ENCODE assay signal across 9 cellular contexts in the genomic region with DNA sequence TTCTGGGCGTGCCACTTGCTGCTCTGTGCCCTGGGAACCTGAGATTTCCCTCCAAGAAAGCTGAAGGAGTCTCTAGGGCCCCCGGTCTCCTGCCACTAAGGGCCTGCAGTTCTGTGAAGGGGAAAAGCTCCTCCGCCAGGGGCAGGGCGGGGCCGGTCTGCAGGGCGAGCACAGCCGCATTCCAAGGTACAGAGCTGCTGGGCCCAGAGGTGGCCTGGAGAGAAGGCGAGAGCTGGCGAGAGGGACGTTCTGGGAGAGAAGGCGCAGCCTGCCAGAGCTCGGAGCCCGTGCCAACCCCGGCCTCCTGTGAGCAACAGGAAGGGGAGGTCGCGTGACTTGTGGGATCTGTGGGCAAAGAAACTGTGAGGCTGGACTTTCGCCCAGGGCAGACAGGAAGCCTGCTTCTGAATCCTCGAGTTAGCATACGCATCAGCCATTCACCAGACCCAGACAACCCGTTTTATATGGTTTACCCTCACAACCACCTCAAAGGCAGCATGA.
DNase-seq lines count a peak whose midpoint lies in the region; ATAC-seq and TF ChIP-seq lines count a peak whose summit lies in the region.
"Had no signal": no experiment of that assay in that cellular context is flagged by ENCODE, and none has a peak within 500 bp of the region (broad histone marks: within the 10 kb centered on the region; RNA-seq: fewer than 3 reads in every experiment).

No MANE protein-coding gene starts in this region.

- H3K4me3 Mint-ChIP-seq in activated T-helper 1 cell treated with anti-CD3 and anti-CD28 coated beads, Interleukin-12 subunit alpha, Interleukin-12 subunit beta, Interleukin-2, Interleukin-4 antibody, amounts not matched to agents 30 ng/mL and 10 ng/mL and 1 ng/mL, durations not matched to agents 14 hours and 24 hours and 36 hours = no peak overlapping the region

- TF ChIP-seq CTCF in heart left ventricle (IDR thresholded peaks at IDR 0.05) = peak in 4 of 12 donors; percentile 9 to 30 (median 24)
- no peak for TF ChIP-seq CTCF in sigmoid colon (IDR thresholded peaks at IDR 0.05)

- no peak for TF ChIP-seq POLR2A in heart left ventricle (IDR thresholded peaks at IDR 0.05)
- no peak for TF ChIP-seq POLR2A in sigmoid colon (IDR thresholded peaks at IDR 0.05)

- WGBS in heart left ventricle, 4 donors = 27 to 46% (median 40%) methylated on average over 20 of the region's 20 CpGs
- 11 to 21% methylated on average over 20 of the region's 20 CpGs for WGBS in sigmoid colon, 2 donors

- H3K9me3 Mint-ChIP-seq in activated T-helper 1 cell treated with anti-CD3 and anti-CD28 coated beads, Interleukin-12 subunit alpha, Interleukin-12 subunit beta, Interleukin-2, Interleukin-4 antibody, amounts not matched to agents 30 ng/mL and 10 ng/mL and 1 ng/mL, durations not matched to agents 14 hours and 24 hours and 36 hours = no peaks in the 10 kb centered on the region

- H3K4me3 ChIP-seq in heart left ventricle (no peak overlapping the region), sigmoid colon (no peak overlapping the region)

- peak in 3 of 4 donors; percentile 75 to 90 (median 79) for ATAC-seq in heart left ventricle
- ATAC-seq in GM19324 (IDR thresholded peaks at IDR 0.05; ENCODE audit: low FRiP score, unreplicated experiment) = no peak

- peak in 2 of 4 donors; percentile 18 to 60 for TF ChIP-seq EP300 in sigmoid colon (IDR thresholded peaks at IDR 0.05)

- H3K27me3 Mint-ChIP-seq in activated T-helper 1 cell treated with anti-CD3 and anti-CD28 coated beads, Interleukin-12 subunit alpha, Interleukin-12 subunit beta, Interleukin-2, Interleukin-4 antibody, amounts not matched to agents 30 ng/mL and 10 ng/mL and 1 ng/mL, durations not matched to agents 14 hours and 24 hours and 36 hours (ENCODE audit: insufficient read depth) = no peaks in the 10 kb centered on the region

- H3K27ac ChIP-seq in heart left ventricle (peak overlapping the region in 6 of 12 donors; percentile 9 to 45 (median 32)), sigmoid colon (peak overlapping the region in 3 of 4 donors; percentile 28 to 76 (median 74))
- H3K27ac ChIP-seq: C4-2B had no signal

- H3K27me3 ChIP-seq in heart left ventricle (no peaks in the 10 kb centered on the region), sigmoid colon (no peaks in the 10 kb centered on the region)

- no peak overlapping the region for H3K27ac Mint-ChIP-seq in activated T-helper 1 cell treated with anti-CD3 and anti-CD28 coated beads, Interleukin-12 subunit alpha, Interleukin-12 subunit beta, Interleukin-2, Interleukin-4 antibody, amounts not matched to agents 30 ng/mL and 10 ng/mL and 1 ng/mL, durations not matched to agents 14 hours and 24 hours and 36 hours

- H3K4me1 ChIP-seq in heart left ventricle = peaks cover 0 to 38% (median 18%) of the 10 kb centered on the region in 12 donors
- H3K4me1 ChIP-seq in sigmoid colon = peaks cover 0 to 21% (median 10%) of the 10 kb centered on the region in 4 donors

- DNase-seq in activated T-helper 1 cell treated with Interleukin-2 at 50 U/mL for 16 hours (ENCODE audit: low read depth) (peak; percentile 19), M059J (ENCODE audit: low read depth) (peak; percentile 95), heart left ventricle (peak; percentile 74 to 89 (median 84)), sigmoid colon (peak; percentile 95), NCI-H1092 (lab: John Stamatoyannopoulos, UW) (no peak)
- no peak for DNase-seq in activated T-helper 1 cell treated with anti-CD3 and anti-CD28 coated beads, Interleukin-12 subunit alpha, Interleukin-12 subunit beta, Interleukin-2, Interleukin-4 antibody, amounts not matched to agents 30 ng/mL and 10 ng/mL and 1 ng/mL, durations not matched to agents 14 hours and 24 hours and 36 hours (ENCODE audit: low spot score)
- peak; percentile 19 for DNase-seq in activated gamma-delta T cell treated with anti-CD3 and anti-CD28 coated beads, Interleukin-2, amount 50 U/mL, for 16 hours (ENCODE audit: low read depth)

- H3K36me3 ChIP-seq in heart left ventricle = no peaks in the 10 kb centered on the region
- H3K36me3 ChIP-seq in sigmoid colon = no peaks in the 10 kb centered on the region

- H3K4me1 Mint-ChIP-seq in activated T-helper 1 cell treated with anti-CD3 and anti-CD28 coated beads, Interleukin-12 subunit alpha, Interleukin-12 subunit beta, Interleukin-2, Interleukin-4 antibody, amounts not matched to agents 30 ng/mL and 10 ng/mL and 1 ng/mL, durations not matched to agents 14 hours and 24 hours and 36 hours (ENCODE audit: low read depth) = peaks cover 52% of the 10 kb centered on the region

- no peaks in the 10 kb centered on the region for H3K9me3 ChIP-seq in heart left ventricle
- no peaks in the 10 kb centered on the region for H3K9me3 ChIP-seq in sigmoid colon

- peaks cover 4% of the 10 kb centered on the region for H3K36me3 Mint-ChIP-seq in activated T-helper 1 cell treated with anti-CD3 and anti-CD28 coated beads, Interleukin-12 subunit alpha, Interleukin-12 subunit beta, Interleukin-2, Interleukin-4 antibody, amounts not matched to agents 30 ng/mL and 10 ng/mL and 1 ng/mL, durations not matched to agents 14 hours and 24 hours and 36 hours (ENCODE audit: low read depth)

- intact Hi-C loops in activated T-helper 1 cell treated with anti-CD3 and anti-CD28 coated beads, Interleukin-12 subunit alpha, Interleukin-12 subunit beta, Interleukin-2, Interleukin-4 antibody, amounts not matched to agents 30 ng/mL and 10 ng/mL and 1 ng/mL, durations not matched to agents 14 hours and 24 hours and 36 hours (cut with micrococcal nuclease) = loop anchor here (10.0 kb wide), 1 partner anchor 243 kb away; no protein-coding TSS in a partner anchor
- intact Hi-C loops in heart left ventricle (cut with DNase I) (no loop called here), sigmoid colon (cut with DNase I) (no loop called here)

Comparison
In these comparisons a context has a peak if more than half of its experiments do, and no peak if none do; other contexts are left out.
1. DNase-seq: peak in activated T-helper 1 cell treated with Interleukin-2 at 50 U/mL for 16 hours (single experiment), M059J (single experiment), activated gamma-delta T cell treated with anti-CD3 and anti-CD28 coated beads, Interleukin-2, amount 50 U/mL, for 16 hours (single experiment), heart left ventricle (5 of 5) and sigmoid colon (single experiment); none in activated T-helper 1 cell treated with anti-CD3 and anti-CD28 coated beads, Interleukin-12 subunit alpha, Interleukin-12 subunit beta, Interleukin-2, Interleukin-4 antibody, amounts not matched to agents 30 ng/mL and 10 ng/mL and 1 ng/mL, durations not matched to agents 14 hours and 24 hours and 36 hours (single experiment) and NCI-H1092 (single experiment).